Comparison of ENCODE assay signal across 8 cellular contexts in genomic region chr19:20256606-20257005, GRCh38.
"Had no signal": no experiment of that assay in that cellular context is flagged by ENCODE, and none has a peak within 500 bp of the region (broad histone marks: within the 10 kb centered on the region; RNA-seq: fewer than 3 reads in every experiment).

No MANE protein-coding gene starts in this region.

- ATAC-seq: GM12878 had no signal

- H3K4me3 ChIP-seq: GM12878 had no signal

- DNase-seq: GDM1, GF-D8 had no signal

- FAIRE-seq: G401.6, GM12878, GM12891, GM12892, GM18507, GM19239 had no signal
